In genomic region chr10:17643755-17644484, GRCh38 we compare ENCODE assay signal across 8 cellular contexts. TPM values are rescaled to one million over a fixed set of nuclear protein-coding genes. Genes with fewer than 3 reads are reported as not detected.
DNase-seq lines count a peak whose midpoint lies in the region; ATAC-seq and TF ChIP-seq lines count a peak whose summit lies in the region.

TSS of gene STAM (plus strand) at chr10:17644151. CDS start at chr10:17644340, 189 bp downstream.

- no peaks in the 10 kb centered on the region for H3K27me3 ChIP-seq in PC-3 (ENCODE audit: low read length)

- peak; percentile 91 for ATAC-seq in GM21717 (IDR thresholded peaks at IDR 0.05; ENCODE audit: unreplicated experiment)
- ATAC-seq in PC-3: peak; percentile 75

- intact Hi-C loops in PC-3 (cut with micrococcal nuclease): loop anchor here (2.0 to 10.0 kb wide), 2 partner anchors 27 to 61 kb away; partner anchors contain the start of gene HACD1

- 0 out of 2 replicates have a peak, but pooled peaks cover 3% of the 10 kb centered on the region for H4K20me1 ChIP-seq in PC-3 (ENCODE audit: low read length)

- H2AFZ ChIP-seq in PC-3 (ENCODE audit: low read length): peak within 1 kb of the TSS; percentile 68

- H3K4me3 ChIP-seq in Jurkat, Clone E6-1 (ENCODE audit: low read length): peak within 1 kb of the TSS; percentile 91
- H3K4me3 ChIP-seq in PC-3 (ENCODE audit: low read length): peak within 1 kb of the TSS; percentile 89
- peak within 1 kb of the TSS; percentile 79 for H3K4me3 ChIP-seq in epithelial cell of proximal tubule (ENCODE audit: low read depth, low read length)

- H3K27ac ChIP-seq in PC-3 (ENCODE audit: low read length): peak within 1 kb of the TSS; percentile 88

- peaks cover 72% of the 10 kb centered on the region for H3K79me2 ChIP-seq in PC-3 (ENCODE audit: low read length)

- POLR2A ChIA-PET in PC-3 (lab: Charles Lee; ENCODE audit: unreplicated experiment): interaction anchor here (0.6 to 1.5 kb wide), 5 partner anchors 20 to 827 kb away, joined by 3 to 14 read pairs (median 4); partner anchors contain the start of genes HACD1 and RSU1

- H3K36me3 ChIP-seq in PC-3 (ENCODE audit: low read depth, low read length): no peaks in the 10 kb centered on the region; the same call in 1 of the 2 replicates

- H3K4me2 ChIP-seq in PC-3 (ENCODE audit: low read length): peak within 1 kb of the TSS; percentile 87

- no peak for TF ChIP-seq CTCF in PC-3 (conservative IDR thresholded peaks at IDR 0.05; ENCODE audit: low read depth, low read length)
- no peak for TF ChIP-seq CTCF in epithelial cell of proximal tubule (conservative IDR thresholded peaks at IDR 0.05; ENCODE audit: low read depth, low read length)

- peak; percentile 98 for DNase-seq in DMS53 (lab: John Stamatoyannopoulos, UW)
- DNase-seq in Jurkat, Clone E6-1 (ENCODE audit: low read depth, low spot score): peak; percentile 92
- peak; percentile 69 for DNase-seq in PC-3
- peak; percentile 88 for DNase-seq in activated T-cell treated with anti-CD3 and anti-CD28 coated beads for 48 hours (ENCODE audit: low read depth)
- DNase-seq in epithelial cell of proximal tubule (ENCODE audit: low read depth): peak; percentile 82
- DNase-seq in mucosa of gallbladder (ENCODE audit: low spot score): peak; percentile 92
- peak; percentile 82 for DNase-seq in stimulated activated CD8-positive, alpha-beta memory T cell treated with anti-CD3 and anti-CD28 coated beads, Interleukin-4, amount 100 ng/mL, for 4 hours (ENCODE audit: low read depth in 2 of 2, low spot score in 1 of 2)

- BruUV-seq in PC-3 (replicated peaks; lab: Mats Ljungman, UMichigan): no TSS peak

- peaks cover 20% of the 10 kb centered on the region; the same call in 1 of the 2 replicates for H3K4me1 ChIP-seq in PC-3 (ENCODE audit: insufficient read depth, low read length)

- no peaks in the 10 kb centered on the region for H3K9me3 ChIP-seq in PC-3 (ENCODE audit: low read length)

- H3K9ac ChIP-seq in PC-3 (ENCODE audit: low read length): peak within 1 kb of the TSS; percentile 93

- H3K9me2 ChIP-seq in PC-3 (replicated peaks; ENCODE audit: low read length): no peaks in the 10 kb centered on the region

- no peaks in the 10 kb centered on the region for H3F3A ChIP-seq in PC-3 (ENCODE audit: low read length, unreplicated experiment)

- CTCF ChIA-PET in PC-3 (lab: Charles Lee): no interaction called here

RNA-seq across cellular contexts. Expression of gene STAM, which starts in this region (rescaled TPM):
- polyA plus RNA-seq in Jurkat, Clone E6-1 (2012; ENCODE audit: insufficient read depth, insufficient read length): 27.7 TPM
- 7.8 and 9.5 TPM in 2 replicates for total RNA-seq in PC-3 (2014; rRNA removed)
- 21.6 and 22.0 TPM in 2 replicates for total RNA-seq in epithelial cell of proximal tubule
- total RNA-seq in mucosa of gallbladder: 20.1 TPM

Comparison
In these comparisons a context has a peak if more than half of its experiments do, and no peak if none do; other contexts are left out.
1. Peak in every context shown above with its lines: DNase-seq, ATAC-seq, H3K4me3 ChIP-seq and H3K27ac ChIP-seq.